Comparison of ENCODE assay signal across 1 cellular context in genomic region chr11:119486016-119486415, GRCh38.
TF ChIP-seq lines count a peak whose summit lies in the region.

No MANE protein-coding gene starts in this region.

TF ChIP-seq in H1, 55 proteins besides CTCF, POLR2A, EP300 and RAD21:
- no peak for TF ChIP-seq POU5F1 (IDR thresholded peaks at IDR 0.05; ENCODE audit: low read depth, low read length)
- no peak for TF ChIP-seq FOSL1 (IDR thresholded peaks at IDR 0.05; ENCODE audit: insufficient read depth, low read depth, low read length)
- no peak for TF ChIP-seq CHD2 (IDR thresholded peaks at IDR 0.05; ENCODE audit: low read length)
- no peak for TF ChIP-seq JUND (IDR thresholded peaks at IDR 0.05; ENCODE audit: low read length)
- TF ChIP-seq KDM5A (IDR thresholded peaks at IDR 0.05; ENCODE audit: low read length): no peak
- TF ChIP-seq SP4 (IDR thresholded peaks at IDR 0.05; ENCODE audit: low read length): no peak
- TF ChIP-seq RBBP5 (IDR thresholded peaks at IDR 0.05; ENCODE audit: borderline replicate concordance, low read depth, low read length): no peak
